In the genomic region with DNA sequence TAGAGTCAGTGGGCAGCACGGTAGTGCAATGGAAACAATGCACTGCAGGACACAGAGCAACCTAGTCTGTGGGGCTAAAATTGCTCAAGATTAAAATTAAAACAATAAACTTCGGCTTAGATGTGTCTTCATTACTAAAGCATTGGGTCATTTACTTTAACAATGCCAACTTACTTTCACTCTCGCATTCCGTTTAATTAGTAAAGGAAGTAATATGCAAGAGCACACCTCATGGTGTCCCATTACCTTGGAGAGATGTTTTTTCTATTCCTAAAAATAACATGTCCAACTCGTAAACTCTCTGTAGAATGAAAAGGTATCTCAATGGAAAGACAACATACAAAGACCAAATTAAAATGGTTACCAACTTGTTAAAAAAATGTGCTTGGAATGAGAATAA, we compare ENCODE assay signal across 37 cellular contexts.
"Had no signal": no experiment of that assay in that cellular context is flagged by ENCODE, and none has a peak within 500 bp of the region (broad histone marks: within the 10 kb centered on the region; RNA-seq: fewer than 3 reads in every experiment).

No MANE protein-coding gene starts in this region.

- H3K4me1 ChIP-seq: adrenal gland, breast epithelium, colonic mucosa, heart left ventricle had no signal

- DNase-seq: activated CD4-positive, alpha-beta memory T cell treated with anti-CD3 and anti-CD28 coated beads for 36 hours; activated CD4-positive, alpha-beta T cell treated with anti-CD3 and anti-CD28 coated beads for 36 hours; activated CD4-positive, alpha-beta T cell treated with anti-CD3 and anti-CD28 coated beads, Interleukin-2, amount 10 ng/mL, durations not matched to agents 24 days and 14 days; activated CD4-positive, CD25-positive, alpha-beta regulatory T cell; activated CD4-positive, CD25-positive, alpha-beta regulatory T cell treated with anti-CD3 and anti-CD28 coated beads, Interleukin-2, amount 50 U/mL, for 72 hours; activated CD8-positive, alpha-beta memory T cell treated with anti-CD3 and anti-CD28 coated beads, Interleukin-2, amount 10 ng/mL, durations not matched to agents 7 days and 5 days; activated CD8-positive, alpha-beta memory T cell treated with anti-CD3 and anti-CD28 coated beads, Interleukin-2, amount 50 U/mL, for 4 hours; activated CD8-positive, alpha-beta T cell treated with anti-CD3 and anti-CD28 coated beads, Interleukin-2, amount 10 ng/mL, durations not matched to agents 7 days and 5 days; activated effector memory CD4-positive, alpha-beta T cell treated with anti-CD3 and anti-CD28 coated beads, Interleukin-2, amount 50 U/mL, for 16 hours; activated naive CD4-positive, alpha-beta T cell treated with anti-CD3 and anti-CD28 coated beads for 36 hours; activated naive CD8-positive, alpha-beta T cell treated with anti-CD3 and anti-CD28 coated beads for 36 hours; activated naive CD8-positive, alpha-beta T cell treated with anti-CD3 and anti-CD28 coated beads, Interleukin-2, amount 50 U/mL, for 24 hours; activated T-cell treated with anti-CD3 and anti-CD28 coated beads, Interleukin-2, amount 50 U/mL, for 1 hour; activated T-cell treated with anti-CD3 and anti-CD28 coated beads, Interleukin-2, amount 50 U/mL, for 48 hours; adrenal gland; amygdala; aorta; central memory CD4-positive, alpha-beta T cell; cerebellar nuclear complex; colonic mucosa; effector memory CD4-positive, alpha-beta T cell; endodermal cell; foreskin fibroblast; glutamatergic neuron; heart left ventricle; T-helper 1 cell; T-helper 17 cell; T1000; WERI-Rb-1 had no signal

- H3K27ac ChIP-seq: adrenal gland, breast epithelium, cardiac muscle cell, colonic mucosa, heart left ventricle, WERI-Rb-1 had no signal

- H3K9me3 Mint-ChIP-seq: activated naive CD4-positive, alpha-beta T cell treated with anti-CD3 and anti-CD28 coated beads, Interleukin-2, amount 50 U/mL, for 24 hours; brain; endodermal cell had no signal

- H3K4me1 Mint-ChIP-seq: activated CD4-positive, alpha-beta T cell treated with anti-CD3 and anti-CD28 coated beads for 36 hours; activated CD4-positive, alpha-beta T cell treated with anti-CD3 and anti-CD28 coated beads, Interleukin-2, amount 10 ng/mL, durations not matched to agents 24 days and 14 days; activated CD8-positive, alpha-beta memory T cell treated with anti-CD3 and anti-CD28 coated beads, Interleukin-2, amount 10 ng/mL, durations not matched to agents 7 days and 5 days; activated naive CD4-positive, alpha-beta T cell treated with anti-CD3 and anti-CD28 coated beads, Interleukin-2, amount 50 U/mL, for 24 hours; activated naive CD8-positive, alpha-beta T cell treated with anti-CD3 and anti-CD28 coated beads for 36 hours; activated naive CD8-positive, alpha-beta T cell treated with anti-CD3 and anti-CD28 coated beads, Interleukin-2, amount 50 U/mL, for 24 hours; brain; endodermal cell; T-helper 17 cell had no signal

- H3K36me3 Mint-ChIP-seq: activated CD4-positive, alpha-beta memory T cell treated with anti-CD3 and anti-CD28 coated beads for 36 hours; activated CD8-positive, alpha-beta memory T cell treated with anti-CD3 and anti-CD28 coated beads, Interleukin-2, amount 10 ng/mL, durations not matched to agents 7 days and 5 days; activated naive CD4-positive, alpha-beta T cell treated with anti-CD3 and anti-CD28 coated beads, Interleukin-2, amount 50 U/mL, for 24 hours; activated naive CD8-positive, alpha-beta T cell treated with anti-CD3 and anti-CD28 coated beads for 36 hours; brain had no signal

- H3K4me3 ChIP-seq: adrenal gland, breast epithelium, cardiac muscle cell, colonic mucosa, heart left ventricle had no signal

- H3K27me3 ChIP-seq: adrenal gland, breast epithelium, cardiac muscle cell, colonic mucosa, heart left ventricle had no signal

- H3K27ac Mint-ChIP-seq: activated CD4-positive, alpha-beta memory T cell treated with anti-CD3 and anti-CD28 coated beads for 36 hours; activated CD4-positive, alpha-beta T cell treated with anti-CD3 and anti-CD28 coated beads for 36 hours; activated CD4-positive, alpha-beta T cell treated with anti-CD3 and anti-CD28 coated beads, Interleukin-2, amount 10 ng/mL, durations not matched to agents 24 days and 14 days; activated CD8-positive, alpha-beta memory T cell treated with anti-CD3 and anti-CD28 coated beads, Interleukin-2, amount 10 ng/mL, durations not matched to agents 7 days and 5 days; activated CD8-positive, alpha-beta T cell treated with anti-CD3 and anti-CD28 coated beads, Interleukin-2, amount 10 ng/mL, durations not matched to agents 7 days and 5 days; activated naive CD4-positive, alpha-beta T cell treated with anti-CD3 and anti-CD28 coated beads for 36 hours; activated naive CD4-positive, alpha-beta T cell treated with anti-CD3 and anti-CD28 coated beads, Interleukin-2, amount 50 U/mL, for 24 hours; activated naive CD8-positive, alpha-beta T cell treated with anti-CD3 and anti-CD28 coated beads for 36 hours; activated naive CD8-positive, alpha-beta T cell treated with anti-CD3 and anti-CD28 coated beads, Interleukin-2, amount 50 U/mL, for 24 hours; activated T-helper 1 cell treated with anti-CD3 and anti-CD28 coated beads, Interleukin-12 subunit alpha, Interleukin-12 subunit beta, Interleukin-2, Interleukin-4 antibody, amounts not matched to agents 30 ng/mL and 10 ng/mL and 1 ng/mL, durations not matched to agents 14 hours and 24 hours and 36 hours; activated T-helper 2 cell treated with anti-CD3 and anti-CD28 coated beads, Interferon-gamma antibody, Interleukin-2, Interleukin-4, amounts not matched to agents 10 μg/mL and 5 μg/mL and 100 μg/mL, durations not matched to agents 14 hours and 24 hours and 36 hours; brain; endodermal cell; T-helper 17 cell; T-helper 2 cell treated with Interferon-gamma antibody and Interleukin-4, amounts not matched to agents 5 μg/mL and 100 μg/mL, for 36 hours had no signal

- ATAC-seq: activated CD4-positive, alpha-beta T cell treated with anti-CD3 and anti-CD28 coated beads for 36 hours; activated CD8-positive, alpha-beta memory T cell treated with anti-CD3 and anti-CD28 coated beads, Interleukin-2, amount 10 ng/mL, durations not matched to agents 7 days and 5 days; activated CD8-positive, alpha-beta T cell treated with anti-CD3 and anti-CD28 coated beads, Interleukin-2, amount 10 ng/mL, durations not matched to agents 7 days and 5 days; activated naive CD8-positive, alpha-beta T cell treated with anti-CD3 and anti-CD28 coated beads, Interleukin-2, amount 50 U/mL, for 24 hours; esophagus mucosa; heart left ventricle; T-helper 17 cell had no signal

- H3K36me3 ChIP-seq: adrenal gland, breast epithelium, cardiac muscle cell, colonic mucosa, heart left ventricle, WERI-Rb-1 had no signal

- H3K9me3 ChIP-seq: adrenal gland, breast epithelium, colonic mucosa had no signal

- H3K4me3 Mint-ChIP-seq: activated CD4-positive, alpha-beta memory T cell treated with anti-CD3 and anti-CD28 coated beads for 36 hours; activated CD4-positive, alpha-beta T cell treated with anti-CD3 and anti-CD28 coated beads for 36 hours; activated CD4-positive, alpha-beta T cell treated with anti-CD3 and anti-CD28 coated beads, Interleukin-2, amount 10 ng/mL, durations not matched to agents 24 days and 14 days; activated CD8-positive, alpha-beta memory T cell treated with anti-CD3 and anti-CD28 coated beads, Interleukin-2, amount 10 ng/mL, durations not matched to agents 7 days and 5 days; activated CD8-positive, alpha-beta T cell treated with anti-CD3 and anti-CD28 coated beads, Interleukin-2, amount 10 ng/mL, durations not matched to agents 7 days and 5 days; activated naive CD4-positive, alpha-beta T cell treated with anti-CD3 and anti-CD28 coated beads for 36 hours; activated naive CD4-positive, alpha-beta T cell treated with anti-CD3 and anti-CD28 coated beads, Interleukin-2, amount 50 U/mL, for 24 hours; activated naive CD8-positive, alpha-beta T cell treated with anti-CD3 and anti-CD28 coated beads for 36 hours; activated naive CD8-positive, alpha-beta T cell treated with anti-CD3 and anti-CD28 coated beads, Interleukin-2, amount 50 U/mL, for 24 hours; activated T-helper 1 cell treated with anti-CD3 and anti-CD28 coated beads, Interleukin-12 subunit alpha, Interleukin-12 subunit beta, Interleukin-2, Interleukin-4 antibody, amounts not matched to agents 30 ng/mL and 10 ng/mL and 1 ng/mL, durations not matched to agents 14 hours and 24 hours and 36 hours; brain; endodermal cell; T-helper 17 cell; T-helper 2 cell treated with Interferon-gamma antibody and Interleukin-4, amounts not matched to agents 5 μg/mL and 100 μg/mL, for 36 hours had no signal

- H3K27me3 Mint-ChIP-seq: activated CD4-positive, alpha-beta memory T cell treated with anti-CD3 and anti-CD28 coated beads for 36 hours; activated CD4-positive, alpha-beta T cell treated with anti-CD3 and anti-CD28 coated beads for 36 hours; activated CD4-positive, alpha-beta T cell treated with anti-CD3 and anti-CD28 coated beads, Interleukin-2, amount 10 ng/mL, durations not matched to agents 24 days and 14 days; activated CD8-positive, alpha-beta memory T cell treated with anti-CD3 and anti-CD28 coated beads, Interleukin-2, amount 10 ng/mL, durations not matched to agents 7 days and 5 days; activated naive CD4-positive, alpha-beta T cell treated with anti-CD3 and anti-CD28 coated beads, Interleukin-2, amount 50 U/mL, for 24 hours; activated naive CD8-positive, alpha-beta T cell treated with anti-CD3 and anti-CD28 coated beads for 36 hours; activated naive CD8-positive, alpha-beta T cell treated with anti-CD3 and anti-CD28 coated beads, Interleukin-2, amount 50 U/mL, for 24 hours; brain; T-helper 17 cell had no signal
